In the genomic region with DNA sequence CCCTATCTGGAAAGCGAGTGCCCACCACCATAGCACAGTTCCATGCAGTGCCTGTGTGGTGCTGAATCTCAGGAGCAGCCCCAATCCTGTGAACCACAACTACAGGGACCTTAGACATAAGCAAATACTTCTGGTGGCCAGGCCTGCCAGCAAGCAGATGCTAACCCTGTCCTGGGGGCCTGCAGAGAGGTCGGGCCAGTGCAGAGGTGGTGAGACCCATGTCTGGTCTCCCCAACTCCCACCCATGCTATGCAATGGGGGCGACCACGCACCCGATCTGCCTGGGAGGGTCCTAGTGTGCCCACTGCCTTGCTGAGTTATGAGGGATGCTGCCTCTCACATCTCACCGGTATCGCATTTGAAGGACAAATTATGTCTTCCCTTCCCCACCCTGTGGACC, we compare ENCODE assay signal across 17 cellular contexts.
DNase-seq lines count a peak whose midpoint lies in the region; ATAC-seq, FAIRE-seq and TF ChIP-seq lines count a peak whose summit lies in the region.
"Had no signal": no experiment of that assay in that cellular context is flagged by ENCODE, and none has a peak within 500 bp of the region (broad histone marks: within the 10 kb centered on the region; RNA-seq: fewer than 3 reads in every experiment).

No MANE protein-coding gene starts in this region.

- no peak for TF ChIP-seq CTCF in CD14-positive monocyte (IDR thresholded peaks at IDR 0.05)
- no peak for TF ChIP-seq CTCF in kidney (IDR thresholded peaks at IDR 0.05; ENCODE audit: borderline replicate concordance, extremely low read depth, insufficient read depth)
- no peak for TF ChIP-seq CTCF in sigmoid colon (IDR thresholded peaks at IDR 0.05)

- no peak for ATAC-seq in HG02588 (IDR thresholded peaks at IDR 0.05; ENCODE audit: unreplicated experiment)
- ATAC-seq: GM12878, HCT116 had no signal

- TF ChIP-seq POLR2A in sigmoid colon (IDR thresholded peaks at IDR 0.05): no peak

- H3K27ac ChIP-seq in kidney (ENCODE audit: low read depth in 2 of 2, low read length in 2 of 2) (no peak overlapping the region), sigmoid colon (no peak overlapping the region)
- H3K27ac ChIP-seq: GM23248 had no signal

- no peak overlapping the region for H3K9ac ChIP-seq in kidney (ENCODE audit: low read length in 2 of 2)
- H3K9ac ChIP-seq: GM23248 had no signal

- no peak overlapping the region for H3K4me3 Mint-ChIP-seq in CD14-positive monocyte
- H3K4me3 Mint-ChIP-seq: B cell had no signal

- H3K9me3 ChIP-seq in kidney (ENCODE audit: control insufficient read depth in 1 of 2, low read length in 2 of 2): no peaks in the 10 kb centered on the region
- H3K9me3 ChIP-seq in sigmoid colon: no peaks in the 10 kb centered on the region

- peaks cover 4% of the 10 kb centered on the region for H3K4me1 Mint-ChIP-seq in CD14-positive monocyte

- H3K4me1 ChIP-seq in kidney (ENCODE audit: control insufficient read depth in 1 of 2, insufficient read depth in 1 of 2, low read depth in 1 of 2, low read length in 2 of 2) (peaks cover 0 to 3% of the 10 kb centered on the region in 2 donors), sigmoid colon (peaks cover 0 to 15% (median 7%) of the 10 kb centered on the region in 4 donors)

- peak; percentile 51 for DNase-seq in activated effector memory CD4-positive, alpha-beta T cell treated with anti-CD3 and anti-CD28 coated beads, Interleukin-2, amount 50 U/mL, for 16 hours
- no peak for DNase-seq in activated effector memory CD4-positive, alpha-beta T cell treated with Interleukin-2 at 50 U/mL for 16 hours
- DNase-seq in CD14-positive monocyte (ENCODE audit: low spot score) (peak; percentile 20), kidney (peak; percentile 41), sigmoid colon (peak; percentile 37), OCI-M1 (lab: John Stamatoyannopoulos, UW) (no peak)
- no peak for DNase-seq in stimulated activated CD4-positive, alpha-beta T cell treated with anti-CD3 and anti-CD28 coated beads, Interleukin-2, amount 100 ng/mL, for 48 hours
- DNase-seq: C1 segment of cervical spinal cord; CD4-positive, alpha-beta memory T cell; DMS79; GM23248 had no signal

- WGBS in sigmoid colon, 2 donors: 92 to 93% methylated on average over 7 of the region's 7 CpGs

- H3K27me3 ChIP-seq in sigmoid colon: no peaks in the 10 kb centered on the region

- no peak overlapping the region for H3K4me3 ChIP-seq in kidney (ENCODE audit: low read length in 2 of 2)
- no peak overlapping the region for H3K4me3 ChIP-seq in sigmoid colon
- H3K4me3 ChIP-seq: GM12878, GM23248 had no signal

- intact Hi-C loops in CD14-positive monocyte (cut with micrococcal nuclease): no loop called here
- intact Hi-C loops in kidney (cut with DNase I): no loop called here
- intact Hi-C loops in sigmoid colon (cut with DNase I): no loop called here

- peaks cover 0 to 6% (median 5%) of the 10 kb centered on the region in 7 donors for H3K9me3 Mint-ChIP-seq in CD14-positive monocyte
- H3K9me3 Mint-ChIP-seq: CD4-positive, alpha-beta memory T cell had no signal

- no peak overlapping the region for H3K27ac Mint-ChIP-seq in CD14-positive monocyte
- H3K27ac Mint-ChIP-seq: B cell; CD4-positive, alpha-beta memory T cell had no signal

- no peak for FAIRE-seq in kidney (lab: Jason Lieb, UNC)
- FAIRE-seq: GM12878, GM18507, H54 had no signal

- H3K36me3 ChIP-seq in kidney (ENCODE audit: control insufficient read depth in 1 of 2, insufficient read depth in 2 of 2, low read length in 2 of 2) (no peaks in the 10 kb centered on the region), sigmoid colon (no peaks in the 10 kb centered on the region)

- no peak for TF ChIP-seq EP300 in sigmoid colon (IDR thresholded peaks at IDR 0.05)

- peaks cover 1 to 15% (median 7%) of the 10 kb centered on the region in 3 donors for H3K27me3 Mint-ChIP-seq in CD14-positive monocyte (ENCODE audit: low read depth in 3 of 3)

- H3K36me3 Mint-ChIP-seq in CD14-positive monocyte: no peaks in the 10 kb centered on the region
- H3K36me3 Mint-ChIP-seq: CD4-positive, alpha-beta memory T cell had no signal

Comparison
In these comparisons a context has a peak if more than half of its experiments do, and no peak if none do; other contexts are left out.
1. DNase-seq: peak in activated effector memory CD4-positive, alpha-beta T cell treated with anti-CD3 and anti-CD28 coated beads, Interleukin-2, amount 50 U/mL, for 16 hours (single experiment), CD14-positive monocyte (single experiment), kidney (single experiment) and sigmoid colon (single experiment); none in activated effector memory CD4-positive, alpha-beta T cell treated with Interleukin-2 at 50 U/mL for 16 hours (single experiment), stimulated activated CD4-positive, alpha-beta T cell treated with anti-CD3 and anti-CD28 coated beads, Interleukin-2, amount 100 ng/mL, for 48 hours (0 of 2) and OCI-M1 (single experiment).